In genomic region chr4:29708473-29708872, GRCh38 we compare ENCODE assay signal across 15 cellular contexts.
DNase-seq lines count a peak whose midpoint lies in the region; ATAC-seq and TF ChIP-seq lines count a peak whose summit lies in the region.
"Had no signal": no experiment of that assay in that cellular context is flagged by ENCODE, and none has a peak within 500 bp of the region (broad histone marks: within the 10 kb centered on the region; RNA-seq: fewer than 3 reads in every experiment).

No MANE protein-coding gene starts in this region.

- ATAC-seq in psoas muscle, result no peak
- ATAC-seq: left colon, T-helper 17 cell had no signal

- H3K36me3 ChIP-seq in skeletal muscle satellite cell (ENCODE audit: insufficient read depth, low read length) (no peaks in the 10 kb centered on the region), psoas muscle (ENCODE audit: insufficient read depth in 1 of 2, low read depth in 1 of 2) (no peaks in the 10 kb centered on the region)

- H3K9ac ChIP-seq in skeletal muscle satellite cell (ENCODE audit: low read depth, low read length), result peak overlapping the region; percentile 15
- H3K9ac ChIP-seq: KMS-11 had no signal

- TF ChIP-seq CTCF in RWPE1 (conservative IDR thresholded peaks at IDR 0.05; ENCODE audit: low read depth) (no peak), psoas muscle (IDR thresholded peaks at IDR 0.05) (no peak)

- 59 to 66% (median 59%) methylated on average over 3 of the region's 3 CpGs for WGBS in psoas muscle, 3 donors

- H3K4me2 ChIP-seq in skeletal muscle satellite cell (ENCODE audit: low read length), result no peak overlapping the region
- H3K4me2 ChIP-seq: KMS-11 had no signal

- H3K4me1 ChIP-seq in skeletal muscle satellite cell (ENCODE audit: control insufficient read depth, insufficient read depth, low read length), result peaks cover 26% of the 10 kb centered on the region
- H3K4me1 ChIP-seq in psoas muscle, result no peaks in the 10 kb centered on the region

- H3K27me3 ChIP-seq in skeletal muscle satellite cell (ENCODE audit: control insufficient read depth, insufficient read depth, low read length) (no peaks in the 10 kb centered on the region), psoas muscle (ENCODE audit: insufficient read depth in 3 of 3, low read length in 2 of 3) (no peaks in the 10 kb centered on the region)

- no peaks in the 10 kb centered on the region for H3K9me3 ChIP-seq in skeletal muscle satellite cell (replicated peaks; ENCODE audit: low read length)
- H3K9me3 ChIP-seq in psoas muscle, result no peaks in the 10 kb centered on the region

- intact Hi-C loops in psoas muscle (cut with DNase I), result no loop called here

- CTCF ChIA-PET in RWPE1 (lab: Yijun Ruan, JAX), result no interaction called here

- H3K4me3 ChIP-seq in skeletal muscle satellite cell (ENCODE audit: low read length) (no peak overlapping the region), psoas muscle (no peak overlapping the region)

- POLR2A ChIA-PET in RWPE1 (lab: Yijun Ruan, JAX; ENCODE audit: low non-redundant PET), result no interaction called here

- DNase-seq in HS-5 (ENCODE audit: low read depth), result peak; percentile 72
- peak; percentile 39 for DNase-seq in RWPE1 (ENCODE audit: low spot score)
- DNase-seq in fibroblast of gingiva (ENCODE audit: low read depth), result peak; percentile 5
- no peak for DNase-seq in stimulated activated CD4-positive, alpha-beta T cell treated with anti-CD3 and anti-CD28 coated beads, Interleukin-4, amount 100 ng/mL, for 24 hours
- no peak for DNase-seq in NCI-H146 treated with DMSO at 0.1 percent for 48 hours (lab: John Stamatoyannopoulos, UW; ENCODE audit: unreplicated experiment)
- no peak for DNase-seq in psoas muscle
- DNase-seq: activated CD4-positive, alpha-beta T cell treated with anti-CD3 and anti-CD28 coated beads for 48 hours; activated naive CD8-positive, alpha-beta T cell treated with anti-CD3 and anti-CD28 coated beads, Interleukin-2, amount 10 ng/mL, durations not matched to agents 7 days and 5 days; activated T-cell treated with anti-CD3 and anti-CD28 coated beads, Interleukin-2, amount 50 U/mL, for 1 hour; left colon; NCI-H187 treated with DMSO at 0.1 percent for 48 hours; NCI-H526 treated with DMSO at 0.1 percent for 48 hours; T-helper 17 cell had no signal

- H3K27ac ChIP-seq in RWPE1, result no peak overlapping the region
- no peak overlapping the region for H3K27ac ChIP-seq in psoas muscle
- H3K27ac ChIP-seq: KMS-11 had no signal

Comparison
In these comparisons a context has a peak if more than half of its experiments do, and no peak if none do; other contexts are left out.
1. DNase-seq: peak in HS-5 (single experiment), RWPE1 (single experiment) and fibroblast of gingiva (single experiment); none in stimulated activated CD4-positive, alpha-beta T cell treated with anti-CD3 and anti-CD28 coated beads, Interleukin-4, amount 100 ng/mL, for 24 hours (single experiment), NCI-H146 treated with DMSO at 0.1 percent for 48 hours (single experiment) and psoas muscle (0 of 2).